ENCODE assay signal across 8 cellular contexts in genomic region chr16:1152651-1153259, GRCh38. TPM values are rescaled to one million over a fixed set of nuclear protein-coding genes. Genes with fewer than 3 reads are reported as not detected.
DNase-seq lines count a peak whose midpoint lies in the region; ATAC-seq and TF ChIP-seq lines count a peak whose summit lies in the region.

CACNA1H (plus strand) TSS chr16:1153106; CDS start chr16:1153738, 632 bp downstream.

- no peak within 1 kb of the TSS for H3K4me3 ChIP-seq in GM23248
- H3K4me3 ChIP-seq in testis: peak within 1 kb of the TSS; percentile 56 to 59
- H3K4me3 ChIP-seq in PC-9: no peak within 1 kb of the TSS

- H3K36me3 ChIP-seq in GM23248 (ENCODE audit: low read depth) (no peaks in the 10 kb centered on the region), testis (ENCODE audit: low read depth, missing control alignments) (no peaks in the 10 kb centered on the region), PC-9 (ENCODE audit: low read depth) (no peaks in the 10 kb centered on the region)

- intact Hi-C loops in testis (cut with DNase I; ENCODE audit: low total_unique reads): no loop called here
- intact Hi-C loops in PC-9 (cut with micrococcal nuclease; ENCODE audit: unreplicated experiment): no loop called here

- H2AFZ ChIP-seq in GM23248 (no peak within 1 kb of the TSS), PC-9 (no peak within 1 kb of the TSS)

- H3K4me2 ChIP-seq in GM23248 (ENCODE audit: unreplicated experiment): no peak within 1 kb of the TSS
- no peak within 1 kb of the TSS for H3K4me2 ChIP-seq in PC-9

- in situ Hi-C loops in GM23248 (cut with MboI): no loop called here

- BruUV-seq in PC-9 (replicated peaks; lab: Mats Ljungman, UMichigan): no TSS peak

- H3F3A ChIP-seq in GM23248 (ENCODE audit: insufficient read depth): no peaks in the 10 kb centered on the region
- no peaks in the 10 kb centered on the region; the same call in 1 of the 2 replicates for H3F3A ChIP-seq in PC-9 (ENCODE audit: insufficient read depth, low read depth)

- H3K27me3 ChIP-seq in GM23248 (replicated peaks; ENCODE audit: insufficient read depth) (peaks cover 12% of the 10 kb centered on the region), testis (no peaks in the 10 kb centered on the region), PC-9 (ENCODE audit: insufficient read depth, low read depth) (peaks cover 29% of the 10 kb centered on the region)

- WGBS in GM23248 (ENCODE audit: low coverage in 1 of 2, low lambda C conversion rate in 2 of 2, missing lambda C conversion rate in 2 of 2), 2 experiments: 4% methylated on average over 33 of the region's 98 CpGs; no CpG with 5 or more reads in 1 of the 2 experiments
- WGBS in testis, 2 donors: 1% methylated on average over 29 of the region's 98 CpGs; no CpG with 5 or more reads in 1 of the 2 donors

- H3K27ac ChIP-seq in GM23248 (no peak within 1 kb of the TSS), testis (peak within 1 kb of the TSS; percentile 80 to 83), PC-9 (no peak within 1 kb of the TSS)

- H3K9ac ChIP-seq in GM23248: no peak within 1 kb of the TSS

- H3K9me3 ChIP-seq in GM23248 (ENCODE audit: low read depth): no peaks in the 10 kb centered on the region
- no peaks in the 10 kb centered on the region for H3K9me3 ChIP-seq in testis
- no peaks in the 10 kb centered on the region for H3K9me3 ChIP-seq in PC-9 (ENCODE audit: insufficient read depth, low read depth)

- H3K4me1 ChIP-seq in GM23248 (ENCODE audit: insufficient read depth) (no peaks in the 10 kb centered on the region), testis (peaks cover 28% of the 10 kb centered on the region), PC-9 (replicated peaks; ENCODE audit: insufficient read depth) (no peaks in the 10 kb centered on the region)

- POLR2A ChIA-PET in PC-9 (lab: Charles Lee; ENCODE audit: unreplicated experiment): no interaction called here

- DNase-seq in GM23248 (peak; percentile 30), occipital lobe (lab: John Stamatoyannopoulos, UW) (no peak), testis (peak; percentile 42), PC-9 (no peak)
- peak; percentile 62 for DNase-seq in activated CD4-positive, alpha-beta T cell treated with anti-CD3 and anti-CD28 coated beads for 48 hours
- DNase-seq in effector CD8-positive, alpha-beta T cell (lab: John Stamatoyannopoulos, UW): peak; percentile 52

- no peak for TF ChIP-seq POLR2A in testis (IDR thresholded peaks at IDR 0.05)

- H4K20me1 ChIP-seq in GM23248 (ENCODE audit: insufficient read depth) (no peaks in the 10 kb centered on the region), PC-9 (ENCODE audit: insufficient read depth) (no peaks in the 10 kb centered on the region)

- TF ChIP-seq CTCF in testis (IDR thresholded peaks at IDR 0.05) (no peak), PC-9 (conservative IDR thresholded peaks at IDR 0.05) (no peak)

- H3K9me2 ChIP-seq in GM23248 (ENCODE audit: insufficient read depth) (no peaks in the 10 kb centered on the region), PC-9 (ENCODE audit: insufficient read depth) (no peaks in the 10 kb centered on the region)

- CTCF ChIA-PET in PC-9 (lab: Charles Lee): no interaction called here

- H3K79me2 ChIP-seq in GM23248 (ENCODE audit: insufficient read depth) (no peaks in the 10 kb centered on the region), PC-9 (ENCODE audit: low read depth) (no peaks in the 10 kb centered on the region)

- ATAC-seq in HG02840 (IDR thresholded peaks at IDR 0.05; ENCODE audit: low FRiP score, unreplicated experiment) (no peak), GM18511 (IDR thresholded peaks at IDR 0.05; ENCODE audit: unreplicated experiment) (no peak)

RNA-seq across cellular contexts. Expression of gene CACNA1H, which starts in this region (rescaled TPM):
- total RNA-seq in GM23248 (2014; rRNA removed; shearing (Covaris generic)): 0.11 TPM in 1 of 2 replicates, not detected in the other
- polyA plus RNA-seq in GM23248 (2016; fragmentation: Nextera tagmentation; extraction: Ambion mirVana): not detected in 2 replicates
- total RNA-seq in occipital lobe: 15.4 TPM
- total RNA-seq in testis: 10 to 100 TPM; 55.9 to 69.0 TPM
- polyA plus RNA-seq in testis (ENCODE audit: insufficient read depth, low read depth, low replicate concordance): 41.1 TPM
- total RNA-seq in PC-9 (2021): 0.08 TPM in 1 of 2 replicates, not detected in the other

Comparison
In these comparisons a context has a peak if more than half of its experiments do, and no peak if none do; other contexts are left out.
1. RNA of gene CACNA1H (total RNA-seq): 55.9 to 69.0 TPM in testis and 15.4 TPM in occipital lobe (single experiment); 0.11 TPM in GM23248 and 0.08 TPM in PC-9; every median in the first group is over 10 times any median in the second.
2. RNA of gene CACNA1H (polyA plus RNA-seq): 41.1 TPM in testis (single experiment); not detected in GM23248; every median in the first group is over 10 times any median in the second.
3. Peak in DNase-seq in GM23248; RNA of the gene not detected or under 1 TPM.
4. DNase-seq: peak in activated CD4-positive, alpha-beta T cell treated with anti-CD3 and anti-CD28 coated beads for 48 hours (single experiment), effector CD8-positive, alpha-beta T cell (single experiment) and testis (single experiment); none in occipital lobe (single experiment) and PC-9 (0 of 2).
5. H3K27ac ChIP-seq: peak in testis (2 of 2); none in GM23248 (single experiment) and PC-9 (single experiment).
6. H3K4me3 ChIP-seq: peak in testis (2 of 2); none in GM23248 (single experiment) and PC-9 (single experiment).